ENCODE assay signal across 39 cellular contexts in the genomic region with DNA sequence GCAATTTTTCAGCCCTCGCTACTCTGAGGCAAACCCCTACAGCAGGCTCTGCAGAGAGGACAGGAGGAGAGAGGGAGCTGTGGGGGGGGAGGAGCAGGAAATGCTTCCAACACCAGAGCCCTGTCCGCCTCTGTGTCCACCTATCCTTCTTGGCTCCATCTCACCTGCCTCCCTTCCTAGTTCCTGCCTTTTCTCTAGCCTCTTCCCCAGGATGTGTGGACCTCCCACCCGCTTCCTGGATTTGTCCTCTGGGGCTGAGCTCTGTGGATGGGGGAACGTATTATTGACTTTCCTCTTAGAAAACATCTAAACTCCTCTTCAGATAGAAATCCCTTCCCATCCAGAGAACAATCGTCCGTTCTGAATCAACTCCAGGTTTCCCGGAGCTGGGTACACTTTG. TPM values are rescaled to one million over a fixed set of nuclear protein-coding genes. Genes with fewer than 3 reads are reported as not detected.
"Had no signal": no experiment of that assay in that cellular context is flagged by ENCODE, and none has a peak within 500 bp of the region (broad histone marks: within the 10 kb centered on the region; RNA-seq: fewer than 3 reads in every experiment).

No MANE protein-coding gene starts in this region.

- H3K9me3 ChIP-seq: adrenal gland, body of pancreas, breast epithelium, MG63, Peyer's patch had no signal

- H3K27me3 ChIP-seq: adrenal gland, body of pancreas, breast epithelium, MG63, Peyer's patch had no signal

- H3K27ac Mint-ChIP-seq: activated B cell treated with CpG ODN at 0.5 μM for 24 hours; activated CD4-positive, alpha-beta memory T cell treated with anti-CD3 and anti-CD28 coated beads, Interleukin-2, amount 10 ng/mL, durations not matched to agents 7 days and 5 days; activated CD8-positive, alpha-beta memory T cell treated with anti-CD3 and anti-CD28 coated beads, Interleukin-2, amount 10 ng/mL, durations not matched to agents 7 days and 5 days; activated naive CD4-positive, alpha-beta T cell treated with anti-CD3 and anti-CD28 coated beads, Interleukin-2, amount 50 U/mL, for 24 hours; activated naive CD8-positive, alpha-beta T cell treated with anti-CD3 and anti-CD28 coated beads, Interleukin-2, amount 10 ng/mL, durations not matched to agents 7 days and 5 days; activated T-cell treated with anti-CD3 and anti-CD28 coated beads, Interleukin-2, amount 50 U/mL, for 72 hours; activated T-helper 2 cell treated with anti-CD3 and anti-CD28 coated beads, Interferon-gamma antibody, Interleukin-2, Interleukin-4, amounts not matched to agents 10 μg/mL and 5 μg/mL and 100 μg/mL, durations not matched to agents 14 hours and 24 hours and 36 hours; T-cell had no signal

- H3K4me1 Mint-ChIP-seq: activated B cell treated with CpG ODN at 0.5 μM for 24 hours; activated CD4-positive, alpha-beta memory T cell treated with anti-CD3 and anti-CD28 coated beads, Interleukin-2, amount 10 ng/mL, durations not matched to agents 7 days and 5 days; activated CD8-positive, alpha-beta memory T cell treated with anti-CD3 and anti-CD28 coated beads, Interleukin-2, amount 10 ng/mL, durations not matched to agents 7 days and 5 days; activated naive CD4-positive, alpha-beta T cell treated with anti-CD3 and anti-CD28 coated beads, Interleukin-2, amount 50 U/mL, for 24 hours; activated naive CD8-positive, alpha-beta T cell treated with anti-CD3 and anti-CD28 coated beads, Interleukin-2, amount 10 ng/mL, durations not matched to agents 7 days and 5 days; T-cell had no signal

- H3K36me3 Mint-ChIP-seq: activated CD8-positive, alpha-beta memory T cell treated with anti-CD3 and anti-CD28 coated beads, Interleukin-2, amount 10 ng/mL, durations not matched to agents 7 days and 5 days; activated naive CD4-positive, alpha-beta T cell treated with anti-CD3 and anti-CD28 coated beads, Interleukin-2, amount 50 U/mL, for 24 hours; activated naive CD8-positive, alpha-beta T cell treated with anti-CD3 and anti-CD28 coated beads, Interleukin-2, amount 10 ng/mL, durations not matched to agents 7 days and 5 days; T-cell had no signal

- H3K27me3 Mint-ChIP-seq: activated B cell treated with CpG ODN at 0.5 μM for 24 hours; activated CD4-positive, alpha-beta memory T cell treated with anti-CD3 and anti-CD28 coated beads, Interleukin-2, amount 10 ng/mL, durations not matched to agents 7 days and 5 days; activated CD8-positive, alpha-beta memory T cell treated with anti-CD3 and anti-CD28 coated beads, Interleukin-2, amount 10 ng/mL, durations not matched to agents 7 days and 5 days; activated naive CD4-positive, alpha-beta T cell treated with anti-CD3 and anti-CD28 coated beads, Interleukin-2, amount 50 U/mL, for 24 hours; T-cell had no signal

- DNase-seq: activated B cell treated with CpG ODN at 0.5 μM for 24 hours; activated CD4-positive, alpha-beta memory T cell treated with anti-CD3 and anti-CD28 coated beads, Interleukin-2, amount 10 ng/mL, durations not matched to agents 7 days and 5 days; activated CD4-positive, alpha-beta T cell treated with anti-CD3 and anti-CD28 coated beads for 48 hours; activated CD4-positive, CD25-positive, alpha-beta regulatory T cell treated with anti-CD3 and anti-CD28 coated beads, Interleukin-2, amount 50 U/mL, for 72 hours; activated CD8-positive, alpha-beta memory T cell treated with anti-CD3 and anti-CD28 coated beads for 24 hours; activated CD8-positive, alpha-beta memory T cell treated with anti-CD3 and anti-CD28 coated beads, Interleukin-2, amount 10 ng/mL, durations not matched to agents 7 days and 5 days; activated CD8-positive, alpha-beta memory T cell treated with anti-CD3 and anti-CD28 coated beads, Interleukin-2, amount 50 U/mL, for 48 hours; activated gamma-delta T cell; activated naive CD4-positive, alpha-beta T cell treated with Interleukin-2 at 50 U/mL for 16 hours; activated naive CD8-positive, alpha-beta T cell treated with anti-CD3 and anti-CD28 coated beads, Interleukin-2, amount 10 ng/mL, durations not matched to agents 7 days and 5 days; activated T-cell treated with anti-CD3 and anti-CD28 coated beads, Interleukin-2, amount 50 U/mL, for 72 hours; adrenal gland; body of pancreas; caudate nucleus; cerebellar nuclear complex; Kasumi-1; KG1; MG63; NCI-H1048; NCI-H1105 treated with DMSO at 0.1 percent for 48 hours; NCI-H1436; NCI-H1694 treated with DMSO at 0.1 percent for 48 hours; NCI-H2029; NCI-H524 treated with DMSO at 0.1 percent for 48 hours; NK-92 treated with Interleukin-12 subunit alpha and Interleukin-12 subunit beta, amount 100 ng/mL, for 24 hours; PC-3; Peyer's patch; RPMI8226; SIG-M5; T-cell; T-helper 2 cell; T-helper 9 cell had no signal

- H3K27ac ChIP-seq: adrenal gland, body of pancreas, breast epithelium, Peyer's patch, VCaP had no signal

- FAIRE-seq: astrocyte had no signal

- H3K36me3 ChIP-seq: adrenal gland, breast epithelium, MG63, Peyer's patch had no signal

- H3K4me3 Mint-ChIP-seq: activated B cell treated with CpG ODN at 0.5 μM for 24 hours; activated CD4-positive, alpha-beta memory T cell treated with anti-CD3 and anti-CD28 coated beads, Interleukin-2, amount 10 ng/mL, durations not matched to agents 7 days and 5 days; activated CD8-positive, alpha-beta memory T cell treated with anti-CD3 and anti-CD28 coated beads, Interleukin-2, amount 10 ng/mL, durations not matched to agents 7 days and 5 days; activated naive CD4-positive, alpha-beta T cell treated with anti-CD3 and anti-CD28 coated beads, Interleukin-2, amount 50 U/mL, for 24 hours; activated naive CD8-positive, alpha-beta T cell treated with anti-CD3 and anti-CD28 coated beads, Interleukin-2, amount 10 ng/mL, durations not matched to agents 7 days and 5 days; activated T-cell treated with anti-CD3 and anti-CD28 coated beads, Interleukin-2, amount 50 U/mL, for 72 hours; T-cell had no signal

- H3K4me1 ChIP-seq: adrenal gland, body of pancreas, breast epithelium, Peyer's patch had no signal

- H3K9me3 Mint-ChIP-seq: activated B cell treated with CpG ODN at 0.5 μM for 24 hours; activated CD4-positive, alpha-beta memory T cell treated with anti-CD3 and anti-CD28 coated beads, Interleukin-2, amount 10 ng/mL, durations not matched to agents 7 days and 5 days; activated naive CD4-positive, alpha-beta T cell treated with anti-CD3 and anti-CD28 coated beads, Interleukin-2, amount 50 U/mL, for 24 hours; activated naive CD8-positive, alpha-beta T cell treated with anti-CD3 and anti-CD28 coated beads, Interleukin-2, amount 10 ng/mL, durations not matched to agents 7 days and 5 days; activated T-cell treated with anti-CD3 and anti-CD28 coated beads, Interleukin-2, amount 50 U/mL, for 72 hours; activated T-helper 2 cell treated with anti-CD3 and anti-CD28 coated beads, Interferon-gamma antibody, Interleukin-2, Interleukin-4, amounts not matched to agents 10 μg/mL and 5 μg/mL and 100 μg/mL, durations not matched to agents 14 hours and 24 hours and 36 hours; T-cell had no signal

- H3K4me3 ChIP-seq: adrenal gland, body of pancreas, breast epithelium, MG63, Peyer's patch had no signal

- ATAC-seq: activated CD8-positive, alpha-beta memory T cell treated with anti-CD3 and anti-CD28 coated beads, Interleukin-2, amount 10 ng/mL, durations not matched to agents 7 days and 5 days; activated T-cell treated with anti-CD3 and anti-CD28 coated beads, Interleukin-2, amount 50 U/mL, for 72 hours; body of pancreas; PC-3; SK-N-SH treated with all-trans-retinoic acid at 6 μM for 48 hours; T-cell had no signal

RNA-seq across cellular contexts. Expression of a gene that starts 14.4 kb away (rescaled TPM):
- total RNA-seq: activated naive CD8-positive, alpha-beta T cell treated with anti-CD3 and anti-CD28 coated beads, Interleukin-2, amount 10 ng/mL, durations not matched to agents 7 days and 5 days; activated T-helper 2 cell treated with anti-CD3 and anti-CD28 coated beads, Interferon-gamma antibody, Interleukin-2, Interleukin-4, amounts not matched to agents 10 μg/mL and 5 μg/mL and 100 μg/mL, durations not matched to agents 14 hours and 24 hours and 36 hours; astrocyte; body of pancreas; breast epithelium; NCI-H460; PC-3 had no signal
